11 cellular contexts compared by ENCODE assay signal in genomic region chr18:75638597-75639467, GRCh38.
DNase-seq lines count a peak whose midpoint lies in the region; TF ChIP-seq lines count a peak whose summit lies in the region.
"Had no signal": no experiment of that assay in that cellular context is flagged by ENCODE, and none has a peak within 500 bp of the region (broad histone marks: within the 10 kb centered on the region; RNA-seq: fewer than 3 reads in every experiment).

No MANE protein-coding gene starts in this region.

- intact Hi-C loops in A673 (cut with micrococcal nuclease; ENCODE audit: unreplicated experiment): no loop called here

- H3K36me3 ChIP-seq in suprapubic skin (no peaks in the 10 kb centered on the region), A673 (ENCODE audit: insufficient read depth, low read length, poor library complexity, severe bottlenecking) (no peaks in the 10 kb centered on the region)
- H3K36me3 ChIP-seq: neutrophil had no signal

- DNase-seq in M059J (ENCODE audit: low read depth) (peak; percentile 28), coronary artery (ENCODE audit: low spot score) (no peak), left kidney (ENCODE audit: low read depth, low spot score) (peak; percentile 54), suprapubic skin (ENCODE audit: low spot score in 2 of 2) (no peak), H4 (ENCODE audit: low spot score) (no peak), A673 (ENCODE audit: low spot score) (no peak)
- no peak for DNase-seq in activated CD8-positive, alpha-beta memory T cell treated with anti-CD3 and anti-CD28 coated beads for 24 hours
- DNase-seq in activated CD8-positive, alpha-beta memory T cell treated with anti-CD3 and anti-CD28 coated beads, Interleukin-2, amount 50 U/mL, for 4 hours: no peak
- DNase-seq: activated naive CD8-positive, alpha-beta T cell treated with anti-CD3 and anti-CD28 coated beads, Interleukin-2, amount 10 ng/mL, durations not matched to agents 7 days and 5 days had no signal

- H3K4me1 ChIP-seq in suprapubic skin (peaks cover 12% of the 10 kb centered on the region), A673 (ENCODE audit: insufficient read depth, low read length, poor library complexity, severe bottlenecking) (no peaks in the 10 kb centered on the region)

- no peaks in the 10 kb centered on the region for H3K9me3 ChIP-seq in suprapubic skin
- H3K9me3 ChIP-seq in A673 (ENCODE audit: low read depth, low read length, poor library complexity, severe bottlenecking): no peaks in the 10 kb centered on the region
- H3K9me3 ChIP-seq: neutrophil had no signal

- H3K27ac ChIP-seq in coronary artery (no peak overlapping the region), suprapubic skin (peak overlapping the region; percentile 23), A673 (ENCODE audit: low read depth, low read length, poor library complexity, severe bottlenecking) (no peak overlapping the region)
- H3K27ac ChIP-seq: HL-60, neutrophil had no signal

- H3K27me3 ChIP-seq in suprapubic skin: no peaks in the 10 kb centered on the region
- no peaks in the 10 kb centered on the region for H3K27me3 ChIP-seq in A673 (replicated peaks; ENCODE audit: insufficient read depth, low read depth, low read length, poor library complexity)
- H3K27me3 ChIP-seq: neutrophil had no signal

- POLR2A ChIA-PET in A673 (lab: Charles Lee; ENCODE audit: low non-redundant PET): no interaction called here

- no peak for TF ChIP-seq EP300 in suprapubic skin (IDR thresholded peaks at IDR 0.05)

- WGBS in suprapubic skin: 31% methylated on average over 30 of the region's 31 CpGs

- no peak for TF ChIP-seq POLR2A in suprapubic skin (IDR thresholded peaks at IDR 0.05)

- CTCF ChIA-PET in A673 (lab: Charles Lee): no interaction called here

- no TSS peak for BruUV-seq in A673 (replicated peaks; lab: Mats Ljungman, UMichigan)

- peak overlapping the region; percentile 49 for H3K4me3 ChIP-seq in coronary artery
- H3K4me3 ChIP-seq in suprapubic skin: peak overlapping the region; percentile 13
- no peak overlapping the region for H3K4me3 ChIP-seq in A673 (ENCODE audit: low read depth, low read length, poor library complexity, severe bottlenecking)

- TF ChIP-seq CTCF in coronary artery (IDR thresholded peaks at IDR 0.05): no peak
- no peak for TF ChIP-seq CTCF in suprapubic skin (IDR thresholded peaks at IDR 0.05)
- no peak for TF ChIP-seq CTCF in A673 (conservative IDR thresholded peaks at IDR 0.05; ENCODE audit: low read depth, low read length)

Comparison
In these comparisons a context has a peak if more than half of its experiments do, and no peak if none do; other contexts are left out.
1. DNase-seq: peak in M059J (single experiment) and left kidney (single experiment); none in coronary artery (single experiment), suprapubic skin (0 of 2), activated CD8-positive, alpha-beta memory T cell treated with anti-CD3 and anti-CD28 coated beads for 24 hours (single experiment), activated CD8-positive, alpha-beta memory T cell treated with anti-CD3 and anti-CD28 coated beads, Interleukin-2, amount 50 U/mL, for 4 hours (single experiment), H4 (single experiment) and A673 (single experiment).